ENCODE assay signal across 9 cellular contexts in the genomic region with DNA sequence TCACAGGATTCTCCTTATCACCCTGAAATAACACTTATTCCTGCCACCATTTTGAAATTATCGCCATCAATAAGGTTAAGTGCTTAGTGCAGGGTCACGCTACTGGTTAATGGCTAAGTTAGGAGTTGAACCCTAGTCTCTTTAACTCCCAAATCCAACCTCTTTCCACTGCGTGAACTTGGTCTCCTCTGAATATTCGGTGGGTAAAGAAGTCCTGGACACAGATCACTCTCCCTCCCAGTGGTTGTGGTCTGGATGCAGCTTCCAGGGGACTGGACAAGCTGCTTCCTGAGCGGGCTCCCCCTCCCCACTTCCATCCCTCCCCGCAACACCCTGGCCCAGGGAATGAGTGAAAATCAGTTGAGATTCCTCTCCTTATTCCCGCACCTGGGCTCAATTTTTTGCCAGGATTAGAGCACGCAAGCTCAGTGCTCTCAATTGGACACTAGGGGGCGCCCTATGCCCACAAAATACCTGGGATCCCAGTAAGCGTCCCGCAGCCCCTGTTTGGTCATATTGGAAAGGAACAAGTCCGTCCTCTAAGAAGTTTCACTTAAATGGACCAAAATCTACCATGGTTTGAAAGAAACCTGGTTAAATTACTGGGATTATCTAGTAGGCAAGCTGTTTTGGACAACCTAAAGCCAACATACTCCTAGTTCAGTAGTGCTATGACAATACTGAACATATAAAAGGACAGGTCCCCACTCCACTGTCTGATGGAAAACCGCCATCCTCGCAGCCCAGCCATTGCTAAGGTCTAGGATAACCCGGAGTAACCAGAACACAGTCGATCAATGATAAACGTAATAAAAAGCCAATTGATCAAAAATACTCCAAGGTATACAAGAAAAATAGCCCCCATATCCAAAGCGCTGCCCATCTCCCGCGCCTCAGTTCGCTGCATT. TPM values are rescaled to one million over a fixed set of nuclear protein-coding genes. Genes with fewer than 3 reads are reported as not detected.
DNase-seq lines count a peak whose midpoint lies in the region; ATAC-seq and TF ChIP-seq lines count a peak whose summit lies in the region.
"Had no signal": no experiment of that assay in that cellular context is flagged by ENCODE, and none has a peak within 500 bp of the region (broad histone marks: within the 10 kb centered on the region; RNA-seq: fewer than 3 reads in every experiment).

No MANE protein-coding gene starts in this region.

- peak; percentile 80 for TF ChIP-seq CTCF in lung (IDR thresholded peaks at IDR 0.05; ENCODE audit: control extremely low read depth, extremely low read depth)

- no peaks in the 10 kb centered on the region for H3K27me3 Mint-ChIP-seq in activated CD4-positive, alpha-beta memory T cell treated with anti-CD3 and anti-CD28 coated beads for 36 hours

- CTCF ChIA-PET in activated CD4-positive, alpha-beta memory T cell treated with anti-CD3 and anti-CD28 coated beads for 36 hours (lab: Charles Lee), result interaction anchor here (0.7 to 6.7 kb wide), 33 partner anchors 9 to 288 kb away, joined by 3 to 161 read pairs (median 4); no protein-coding TSS in a partner anchor

- no peak overlapping the region for H3K4me3 Mint-ChIP-seq in activated CD4-positive, alpha-beta memory T cell treated with anti-CD3 and anti-CD28 coated beads for 36 hours

- H3K27ac Mint-ChIP-seq in activated CD4-positive, alpha-beta memory T cell treated with anti-CD3 and anti-CD28 coated beads for 36 hours, result no peak overlapping the region

- no peaks in the 10 kb centered on the region for H3K9me3 Mint-ChIP-seq in activated CD4-positive, alpha-beta memory T cell treated with anti-CD3 and anti-CD28 coated beads for 36 hours

- no peaks in the 10 kb centered on the region for H3K4me1 ChIP-seq in lung (ENCODE audit: control insufficient read depth in 2 of 2, insufficient read depth in 2 of 2, low read length in 2 of 2)

- 50 to 54% methylated on average over 21 of the region's 21 CpGs for WGBS in lung, 2 donors

- DNase-seq in NCI-H1417 (lab: John Stamatoyannopoulos, UW) (peak; percentile 4 to 67 (median 58)), NCI-H1417 treated with DMSO at 0.1 percent for 48 hours (lab: John Stamatoyannopoulos, UW) (no peak), NCI-H510A (lab: John Stamatoyannopoulos, UW) (peak; percentile 39), lung (ENCODE audit: low spot score) (peak; percentile 82)
- peak; percentile 82 for DNase-seq in activated CD4-positive, alpha-beta memory T cell treated with anti-CD3 and anti-CD28 coated beads for 36 hours
- DNase-seq in effector CD8-positive, alpha-beta T cell (lab: John Stamatoyannopoulos, UW), result peak; percentile 65
- peak; percentile 31 for DNase-seq in stimulated activated CD8-positive, alpha-beta memory T cell treated with anti-CD3 and anti-CD28 coated beads, Interleukin-12 subunit alpha, Interleukin-12 subunit beta, amount 100 ng/mL, for 24 hours (ENCODE audit: extremely low read depth)

- H3K27me3 ChIP-seq in lung (ENCODE audit: control insufficient read depth, insufficient read depth), result no peaks in the 10 kb centered on the region
- H3K27me3 ChIP-seq: BLaER1 had no signal

- no peaks in the 10 kb centered on the region for H3K36me3 Mint-ChIP-seq in activated CD4-positive, alpha-beta memory T cell treated with anti-CD3 and anti-CD28 coated beads for 36 hours

- H3K4me3 ChIP-seq in lung, result no peak overlapping the region
- H3K4me3 ChIP-seq: BLaER1 had no signal

- ATAC-seq in HG03095 (IDR thresholded peaks at IDR 0.05; ENCODE audit: unreplicated experiment), result peak; percentile 69
- ATAC-seq in lung (ENCODE audit: insufficient read depth, low FRiP score), result peak; percentile 79

- intact Hi-C loops in activated CD4-positive, alpha-beta memory T cell treated with anti-CD3 and anti-CD28 coated beads for 36 hours (cut with micrococcal nuclease), result loop anchor here (1.0 to 10.0 kb wide), 6 partner anchors 23 to 615 kb away; a partner anchor contains a TSS

- no peak overlapping the region for H3K27ac ChIP-seq in lung (ENCODE audit: low read depth in 1 of 2, low read length in 1 of 2)
- H3K27ac ChIP-seq: BLaER1 had no signal

- POLR2A ChIA-PET in activated CD4-positive, alpha-beta memory T cell treated with anti-CD3 and anti-CD28 coated beads for 36 hours (lab: Charles Lee), result interaction anchor here (1.0 kb wide), 1 partner anchor 22 kb away, joined by 4 read pairs; no protein-coding TSS in a partner anchor

- peaks cover 0 to 4% of the 10 kb centered on the region in 2 donors for H3K9me3 ChIP-seq in lung (ENCODE audit: control insufficient read depth in 2 of 2, insufficient read depth in 1 of 2, low read length in 1 of 2)
- H3K9me3 ChIP-seq: BLaER1 had no signal

- no peaks in the 10 kb centered on the region for H3K36me3 ChIP-seq in lung (ENCODE audit: control insufficient read depth in 2 of 2, insufficient read depth in 2 of 2, low read length in 2 of 2)
- H3K36me3 ChIP-seq: BLaER1 had no signal

- H3K4me1 Mint-ChIP-seq in activated CD4-positive, alpha-beta memory T cell treated with anti-CD3 and anti-CD28 coated beads for 36 hours (ENCODE audit: low read depth), result peaks cover 44% of the 10 kb centered on the region

RNA-seq across cellular contexts. Expression of a gene that starts 40.4 kb away (rescaled TPM):
- 1 to 10 TPM; 4.9 to 5.4 TPM for total RNA-seq in activated CD4-positive, alpha-beta memory T cell treated with anti-CD3 and anti-CD28 coated beads for 36 hours
- 1 to 10 TPM; 1.5 to 6.5 TPM for total RNA-seq in lung
- polyA plus RNA-seq in lung, result 10 to 100 TPM in 1 of 2 donors, 1 to 10 TPM in 1; 1.5 to 17.2 TPM
